9 cellular contexts compared by ENCODE assay signal in genomic region chrX:109382332-109382731, GRCh38.
"Had no signal": no experiment of that assay in that cellular context is flagged by ENCODE, and none has a peak within 500 bp of the region (broad histone marks: within the 10 kb centered on the region; RNA-seq: fewer than 3 reads in every experiment).

No MANE protein-coding gene starts in this region.

- ATAC-seq: GM23338 had no signal

- H2AFZ ChIP-seq: GM23338 had no signal

- H3K4me3 ChIP-seq: GM23338 had no signal

- DNase-seq: H9, HCEC 1CT, HFFc6, Kasumi-1, KG1 had no signal

- FAIRE-seq: H1, H54, HTR-8/SVneo had no signal

- H3K4me2 ChIP-seq: GM23338 had no signal
